ENCODE assay signal across 34 cellular contexts in the genomic region with DNA sequence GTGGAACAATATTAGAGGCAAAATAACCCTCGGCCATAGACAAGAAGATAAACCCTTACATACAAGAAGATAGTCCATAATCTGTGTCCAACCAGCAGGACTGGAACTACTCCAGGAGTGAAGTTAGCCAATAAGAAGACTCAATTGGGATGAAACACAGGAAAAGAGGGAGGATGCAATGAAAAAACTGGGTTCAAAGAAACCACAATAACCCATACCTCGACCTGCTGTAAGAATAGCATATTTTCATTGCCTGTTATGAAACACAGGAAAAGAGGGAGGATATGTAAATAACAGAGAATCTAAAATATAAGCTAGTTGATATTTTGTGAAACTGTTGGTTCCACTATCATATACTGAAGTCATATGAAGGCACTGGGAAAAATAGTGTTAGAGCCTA.
"Had no signal": no experiment of that assay in that cellular context is flagged by ENCODE, and none has a peak within 500 bp of the region (broad histone marks: within the 10 kb centered on the region; RNA-seq: fewer than 3 reads in every experiment).

No MANE protein-coding gene starts in this region.

- H3K27ac Mint-ChIP-seq: activated B cell treated with CpG ODN at 0.5 μM for 24 hours; activated CD4-positive, alpha-beta memory T cell treated with anti-CD3 and anti-CD28 coated beads for 36 hours; activated CD4-positive, alpha-beta T cell treated with anti-CD3 and anti-CD28 coated beads, Interleukin-2, amount 10 ng/mL, durations not matched to agents 24 days and 14 days; activated CD8-positive, alpha-beta T cell treated with anti-CD3 and anti-CD28 coated beads for 36 hours; activated naive CD4-positive, alpha-beta T cell treated with anti-CD3 and anti-CD28 coated beads, Interleukin-2, amount 10 ng/mL, durations not matched to agents 7 days and 5 days; activated naive CD4-positive, alpha-beta T cell treated with anti-CD3 and anti-CD28 coated beads, Interleukin-2, amount 50 U/mL, for 24 hours; activated naive CD8-positive, alpha-beta T cell; activated naive CD8-positive, alpha-beta T cell treated with anti-CD3 and anti-CD28 coated beads, Interleukin-2, amount 10 ng/mL, durations not matched to agents 7 days and 5 days; activated naive CD8-positive, alpha-beta T cell treated with anti-CD3 and anti-CD28 coated beads, Interleukin-2, amount 50 U/mL, for 24 hours; activated T-cell treated with anti-CD3 and anti-CD28 coated beads, Interleukin-2, amount 50 U/mL, for 72 hours; activated T-helper 1 cell treated with anti-CD3 and anti-CD28 coated beads, Interleukin-12 subunit alpha, Interleukin-12 subunit beta, Interleukin-2, Interleukin-4 antibody, amounts not matched to agents 30 ng/mL and 10 ng/mL and 1 ng/mL, durations not matched to agents 14 hours and 24 hours and 36 hours; activated T-helper 17 cell treated with anti-CD3 and anti-CD28 coated beads, Interleukin-2, amount 50 U/mL, for 72 hours; brain; T-helper 1 cell treated with Interleukin-12 subunit alpha and Interleukin-12 subunit beta and Interleukin-4 antibody, amounts not matched to agents 30 μg/mL and 1 μg/mL, for 36 hours; T-helper 2 cell treated with Interferon-gamma antibody and Interleukin-4, amounts not matched to agents 5 μg/mL and 100 μg/mL, for 36 hours had no signal

- H3K4me3 ChIP-seq: ascending aorta, cardiac muscle cell had no signal

- H3K36me3 Mint-ChIP-seq: activated CD4-positive, alpha-beta memory T cell treated with anti-CD3 and anti-CD28 coated beads for 36 hours; activated naive CD4-positive, alpha-beta T cell treated with anti-CD3 and anti-CD28 coated beads, Interleukin-2, amount 10 ng/mL, durations not matched to agents 7 days and 5 days; activated naive CD4-positive, alpha-beta T cell treated with anti-CD3 and anti-CD28 coated beads, Interleukin-2, amount 50 U/mL, for 24 hours; activated naive CD8-positive, alpha-beta T cell; activated naive CD8-positive, alpha-beta T cell treated with anti-CD3 and anti-CD28 coated beads, Interleukin-2, amount 10 ng/mL, durations not matched to agents 7 days and 5 days had no signal

- DNase-seq: activated B cell treated with CpG ODN at 0.5 μM for 24 hours; activated CD4-positive, alpha-beta memory T cell treated with anti-CD3 and anti-CD28 coated beads for 36 hours; activated CD4-positive, alpha-beta T cell treated with anti-CD3 and anti-CD28 coated beads for 4 hours; activated CD4-positive, alpha-beta T cell treated with anti-CD3 and anti-CD28 coated beads, Interleukin-2, amount 10 ng/mL, durations not matched to agents 24 days and 14 days; activated CD4-positive, alpha-beta T cell treated with anti-CD3 and anti-CD28 coated beads, Interleukin-2, amount 50 U/mL, for 1 hour; activated CD4-positive, alpha-beta T cell treated with anti-CD3 and anti-CD28 coated beads, Interleukin-2, amount 50 U/mL, for 4 hours; activated CD4-positive, CD25-positive, alpha-beta regulatory T cell treated with anti-CD3 and anti-CD28 coated beads, Interleukin-2, amount 50 U/mL, for 72 hours; activated CD8-positive, alpha-beta memory T cell treated with anti-CD3 and anti-CD28 coated beads, Interleukin-2, amount 50 U/mL, for 4 hours; activated CD8-positive, alpha-beta T cell treated with anti-CD3 and anti-CD28 coated beads for 36 hours; activated gamma-delta T cell; activated naive CD4-positive, alpha-beta T cell treated with anti-CD3 and anti-CD28 coated beads, Interleukin-2, amount 10 ng/mL, durations not matched to agents 7 days and 5 days; activated naive CD4-positive, alpha-beta T cell treated with Interleukin-2 at 50 U/mL for 16 hours; activated naive CD8-positive, alpha-beta T cell treated with anti-CD3 and anti-CD28 coated beads, Interleukin-2, amount 10 ng/mL, durations not matched to agents 7 days and 5 days; activated naive CD8-positive, alpha-beta T cell treated with anti-CD3 and anti-CD28 coated beads, Interleukin-2, amount 50 U/mL, for 24 hours; activated T-cell treated with anti-CD3 and anti-CD28 coated beads for 4 hours; activated T-cell treated with anti-CD3 and anti-CD28 coated beads, Interleukin-2, amount 50 U/mL, for 1 hour; activated T-cell treated with anti-CD3 and anti-CD28 coated beads, Interleukin-2, amount 50 U/mL, for 4 hours; activated T-cell treated with anti-CD3 and anti-CD28 coated beads, Interleukin-2, amount 50 U/mL, for 72 hours; amygdala; anterior cingulate cortex; caudate nucleus; T-helper 1 cell; T-helper 2 cell; T-helper 9 cell had no signal

- H3K4me3 Mint-ChIP-seq: activated B cell treated with CpG ODN at 0.5 μM for 24 hours; activated CD4-positive, alpha-beta memory T cell treated with anti-CD3 and anti-CD28 coated beads for 36 hours; activated CD4-positive, alpha-beta T cell treated with anti-CD3 and anti-CD28 coated beads, Interleukin-2, amount 10 ng/mL, durations not matched to agents 24 days and 14 days; activated CD8-positive, alpha-beta T cell treated with anti-CD3 and anti-CD28 coated beads for 36 hours; activated naive CD4-positive, alpha-beta T cell treated with anti-CD3 and anti-CD28 coated beads, Interleukin-2, amount 10 ng/mL, durations not matched to agents 7 days and 5 days; activated naive CD4-positive, alpha-beta T cell treated with anti-CD3 and anti-CD28 coated beads, Interleukin-2, amount 50 U/mL, for 24 hours; activated naive CD8-positive, alpha-beta T cell; activated naive CD8-positive, alpha-beta T cell treated with anti-CD3 and anti-CD28 coated beads, Interleukin-2, amount 10 ng/mL, durations not matched to agents 7 days and 5 days; activated naive CD8-positive, alpha-beta T cell treated with anti-CD3 and anti-CD28 coated beads, Interleukin-2, amount 50 U/mL, for 24 hours; activated T-cell treated with anti-CD3 and anti-CD28 coated beads, Interleukin-2, amount 50 U/mL, for 4 hours; activated T-cell treated with anti-CD3 and anti-CD28 coated beads, Interleukin-2, amount 50 U/mL, for 72 hours; activated T-helper 1 cell treated with anti-CD3 and anti-CD28 coated beads, Interleukin-12 subunit alpha, Interleukin-12 subunit beta, Interleukin-2, Interleukin-4 antibody, amounts not matched to agents 30 ng/mL and 10 ng/mL and 1 ng/mL, durations not matched to agents 14 hours and 24 hours and 36 hours; activated T-helper 17 cell treated with anti-CD3 and anti-CD28 coated beads, Interleukin-2, amount 50 U/mL, for 72 hours; brain; central memory CD8-positive, alpha-beta T cell; T-helper 1 cell treated with Interleukin-12 subunit alpha and Interleukin-12 subunit beta and Interleukin-4 antibody, amounts not matched to agents 30 μg/mL and 1 μg/mL, for 36 hours; T-helper 2 cell treated with Interferon-gamma antibody and Interleukin-4, amounts not matched to agents 5 μg/mL and 100 μg/mL, for 36 hours had no signal

- H3K4me1 Mint-ChIP-seq: activated B cell treated with CpG ODN at 0.5 μM for 24 hours; activated naive CD4-positive, alpha-beta T cell treated with anti-CD3 and anti-CD28 coated beads, Interleukin-2, amount 10 ng/mL, durations not matched to agents 7 days and 5 days; activated naive CD4-positive, alpha-beta T cell treated with anti-CD3 and anti-CD28 coated beads, Interleukin-2, amount 50 U/mL, for 24 hours; activated naive CD8-positive, alpha-beta T cell treated with anti-CD3 and anti-CD28 coated beads, Interleukin-2, amount 10 ng/mL, durations not matched to agents 7 days and 5 days; activated naive CD8-positive, alpha-beta T cell treated with anti-CD3 and anti-CD28 coated beads, Interleukin-2, amount 50 U/mL, for 24 hours; activated T-helper 17 cell treated with anti-CD3 and anti-CD28 coated beads, Interleukin-2, amount 50 U/mL, for 72 hours; brain; central memory CD8-positive, alpha-beta T cell had no signal

- H3K9me3 Mint-ChIP-seq: activated B cell treated with CpG ODN at 0.5 μM for 24 hours; activated CD4-positive, alpha-beta memory T cell treated with anti-CD3 and anti-CD28 coated beads for 36 hours; activated CD4-positive, alpha-beta T cell treated with anti-CD3 and anti-CD28 coated beads, Interleukin-2, amount 10 ng/mL, durations not matched to agents 24 days and 14 days; activated CD8-positive, alpha-beta T cell treated with anti-CD3 and anti-CD28 coated beads for 36 hours; activated naive CD4-positive, alpha-beta T cell treated with anti-CD3 and anti-CD28 coated beads, Interleukin-2, amount 10 ng/mL, durations not matched to agents 7 days and 5 days; activated naive CD4-positive, alpha-beta T cell treated with anti-CD3 and anti-CD28 coated beads, Interleukin-2, amount 50 U/mL, for 24 hours; activated naive CD8-positive, alpha-beta T cell treated with anti-CD3 and anti-CD28 coated beads, Interleukin-2, amount 10 ng/mL, durations not matched to agents 7 days and 5 days; activated naive CD8-positive, alpha-beta T cell treated with anti-CD3 and anti-CD28 coated beads, Interleukin-2, amount 50 U/mL, for 24 hours; activated T-cell treated with anti-CD3 and anti-CD28 coated beads, Interleukin-2, amount 50 U/mL, for 4 hours; activated T-cell treated with anti-CD3 and anti-CD28 coated beads, Interleukin-2, amount 50 U/mL, for 72 hours; activated T-helper 1 cell treated with anti-CD3 and anti-CD28 coated beads, Interleukin-12 subunit alpha, Interleukin-12 subunit beta, Interleukin-2, Interleukin-4 antibody, amounts not matched to agents 30 ng/mL and 10 ng/mL and 1 ng/mL, durations not matched to agents 14 hours and 24 hours and 36 hours; activated T-helper 17 cell treated with anti-CD3 and anti-CD28 coated beads, Interleukin-2, amount 50 U/mL, for 72 hours; brain; central memory CD8-positive, alpha-beta T cell; T-helper 1 cell treated with Interleukin-12 subunit alpha and Interleukin-12 subunit beta and Interleukin-4 antibody, amounts not matched to agents 30 μg/mL and 1 μg/mL, for 36 hours; T-helper 2 cell treated with Interferon-gamma antibody and Interleukin-4, amounts not matched to agents 5 μg/mL and 100 μg/mL, for 36 hours had no signal

- ATAC-seq: activated CD8-positive, alpha-beta T cell treated with anti-CD3 and anti-CD28 coated beads for 36 hours; activated naive CD8-positive, alpha-beta T cell treated with anti-CD3 and anti-CD28 coated beads, Interleukin-2, amount 50 U/mL, for 24 hours; activated T-cell treated with anti-CD3 and anti-CD28 coated beads, Interleukin-2, amount 50 U/mL, for 4 hours; activated T-cell treated with anti-CD3 and anti-CD28 coated beads, Interleukin-2, amount 50 U/mL, for 72 hours; activated T-helper 17 cell treated with anti-CD3 and anti-CD28 coated beads, Interleukin-2, amount 50 U/mL, for 72 hours had no signal
